Comparison of ENCODE assay signal across 7 cellular contexts in genomic region chr3:4656059-4656458, GRCh38.
DNase-seq lines count a peak whose midpoint lies in the region; ATAC-seq, FAIRE-seq and TF ChIP-seq lines count a peak whose summit lies in the region.

No MANE protein-coding gene starts in this region.

- H3K27ac Mint-ChIP-seq in T-helper 17 cell, result no peak overlapping the region

- peak; percentile 12 for DNase-seq in GM13977 (ENCODE audit: low spot score)
- peak; percentile 58 for DNase-seq in NCI-H2029 (lab: John Stamatoyannopoulos, UW)
- peak; percentile 25 to 75 for DNase-seq in ascending aorta (ENCODE audit: low spot score in 2 of 2)
- peak; percentile 68 to 83 (median 76) for DNase-seq in right cardiac atrium
- peak; percentile 5 to 41 for DNase-seq in gastrocnemius medialis
- DNase-seq in GM19239 (ENCODE audit: insufficient read length, low spot score), result no peak
- no peak for DNase-seq in T-helper 17 cell

- no peak for TF ChIP-seq POLR2A in gastrocnemius medialis (IDR thresholded peaks at IDR 0.05)

- no peaks in the 10 kb centered on the region for H3K27me3 Mint-ChIP-seq in T-helper 17 cell

- H3K4me3 ChIP-seq in ascending aorta (no peak overlapping the region), right cardiac atrium (ENCODE audit: low read length) (no peak overlapping the region), gastrocnemius medialis (no peak overlapping the region)

- peaks cover 12% of the 10 kb centered on the region for H3K36me3 Mint-ChIP-seq in T-helper 17 cell (ENCODE audit: low read depth)

- H3K36me3 ChIP-seq in ascending aorta (peaks cover 26 to 31% of the 10 kb centered on the region in 2 donors), gastrocnemius medialis (no peaks in the 10 kb centered on the region)

- no peaks in the 10 kb centered on the region for H3K4me1 Mint-ChIP-seq in T-helper 17 cell

- intact Hi-C loops in ascending aorta (cut with DNase I), result loop anchor here (5.0 kb wide), 1 partner anchor 401 kb away; no protein-coding TSS in a partner anchor
- intact Hi-C loops in right cardiac atrium (cut with DNase I), result loop anchor here in 2 of 4 donors (5.0 kb wide), 1 partner anchor 401 kb away; no protein-coding TSS in a partner anchor
- intact Hi-C loops in gastrocnemius medialis (cut with DNase I; ENCODE audit: low total_unique reads), result loop anchor here (1.0 kb wide), 1 partner anchor 402 kb away; no protein-coding TSS in a partner anchor

- ATAC-seq in right cardiac atrium (peak; percentile 91 to 92), gastrocnemius medialis (peak; percentile 60 to 81), T-helper 17 cell (no peak)

- no peak for FAIRE-seq in GM19239 (lab: Jason Lieb, UNC)

- H3K4me1 ChIP-seq in ascending aorta (peaks cover 0 to 11% of the 10 kb centered on the region in 2 donors), right cardiac atrium (ENCODE audit: control insufficient read depth, insufficient read depth, low read length) (no peaks in the 10 kb centered on the region), gastrocnemius medialis (peaks cover 0 to 6% of the 10 kb centered on the region in 2 donors)

- peak; percentile 45 for TF ChIP-seq CTCF in GM13977 (IDR thresholded peaks at IDR 0.05; ENCODE audit: extremely low read depth, insufficient read depth, missing control alignments)
- peak; percentile 73 to 81 (median 76) for TF ChIP-seq CTCF in ascending aorta (IDR thresholded peaks at IDR 0.05)
- TF ChIP-seq CTCF in gastrocnemius medialis (IDR thresholded peaks at IDR 0.05 in 4 of 5, conservative IDR thresholded peaks at IDR 0.05 in 1 of 5), result peak; percentile 59 to 77 (median 69)

- H3K9me3 ChIP-seq in ascending aorta (no peaks in the 10 kb centered on the region), right cardiac atrium (ENCODE audit: control insufficient read depth, low read length) (no peaks in the 10 kb centered on the region), gastrocnemius medialis (no peaks in the 10 kb centered on the region), T-helper 17 cell (ENCODE audit: control insufficient read depth, low read length, poor library complexity, severe bottlenecking) (no peaks in the 10 kb centered on the region)

- H3K4me3 Mint-ChIP-seq in T-helper 17 cell, result no peak overlapping the region

- H3K27ac ChIP-seq in ascending aorta (peak overlapping the region; percentile 63 to 68), right cardiac atrium (ENCODE audit: low read length) (no peak overlapping the region), gastrocnemius medialis (no peak overlapping the region)

- in situ Hi-C loops in GM13977 (cut with MboI; ENCODE audit: low pct_unique_long_range_greater_than_20kb, low sequenced_read_pairs, unreplicated experiment), result no loop called here
- in situ Hi-C loops in gastrocnemius medialis (cut with MboI; ENCODE audit: low sequenced_read_pairs in 4 of 4), result no loop called here

- WGBS in right cardiac atrium, result 18% methylated on average over 6 of the region's 6 CpGs

- H3K27me3 ChIP-seq in ascending aorta (no peaks in the 10 kb centered on the region), right cardiac atrium (ENCODE audit: control insufficient read depth, insufficient read depth) (no peaks in the 10 kb centered on the region), gastrocnemius medialis (no peaks in the 10 kb centered on the region)

Comparison
In these comparisons a context has a peak if more than half of its experiments do, and no peak if none do; other contexts are left out.
1. DNase-seq: peak in GM13977 (single experiment), NCI-H2029 (single experiment), ascending aorta (2 of 2), right cardiac atrium (3 of 3) and gastrocnemius medialis (2 of 2); none in GM19239 (single experiment) and T-helper 17 cell (0 of 3).
2. H3K27ac ChIP-seq: peak in ascending aorta (2 of 2); none in right cardiac atrium (single experiment) and gastrocnemius medialis (0 of 4).
3. Peak in every context shown above with its lines, with median percentiles within 50 percentile points of each other: CTCF ChIP-seq.